18 cellular contexts compared by ENCODE assay signal in genomic region chrX:126342859-126343258, GRCh38.
"Had no signal": no experiment of that assay in that cellular context is flagged by ENCODE, and none has a peak within 500 bp of the region (broad histone marks: within the 10 kb centered on the region; RNA-seq: fewer than 3 reads in every experiment).

No MANE protein-coding gene starts in this region.

- ATAC-seq: left colon; natural killer cell; stimulated activated effector memory CD8-positive, alpha-beta T cell treated with anti-CD3 and anti-CD28 coated beads, Interleukin-12 subunit alpha, Interleukin-12 subunit beta, amount 100 ng/mL, for 72 hours had no signal

- DNase-seq: hypothalamus; immature natural killer cell; kidney; left colon; left ventricle myocardium inferior; mesendoderm; naive B cell; natural killer cell; nephron progenitor cell; occipital lobe; ovary; sigmoid colon; small intestine; spleen; stimulated activated CD4-positive, alpha-beta T cell treated with anti-CD3 and anti-CD28 coated beads, Interleukin-4, amount 100 ng/mL, for 24 hours; stimulated activated naive CD4-positive, alpha-beta T cell; uterus had no signal
